2 cellular contexts compared by ENCODE assay signal in the genomic region with DNA sequence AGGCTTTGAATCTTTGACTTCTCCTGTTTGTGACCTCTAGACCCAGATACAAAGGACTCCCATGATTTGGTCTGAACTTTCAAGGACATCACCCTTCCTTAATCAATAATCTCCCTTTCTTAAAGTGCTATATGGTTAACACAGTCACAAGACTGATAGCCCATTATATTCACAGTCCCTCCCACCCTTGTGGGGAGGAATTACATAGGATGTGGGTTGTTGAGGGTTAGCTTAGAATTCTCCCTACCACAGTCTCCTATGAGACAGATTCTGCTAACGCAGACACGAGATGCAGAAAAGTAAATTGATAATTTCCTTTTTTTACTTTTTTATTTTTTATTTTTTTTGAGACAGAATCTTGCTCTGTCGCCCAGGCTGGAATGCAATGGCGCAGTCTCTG. TPM values are rescaled to one million over a fixed set of nuclear protein-coding genes. Genes with fewer than 3 reads are reported as not detected.
"Had no signal": no experiment of that assay in that cellular context is flagged by ENCODE, and none has a peak within 500 bp of the region (broad histone marks: within the 10 kb centered on the region; RNA-seq: fewer than 3 reads in every experiment).

No MANE protein-coding gene starts in this region.

RNA-seq across cellular contexts. Expression of gene CFC1B, which starts 33.2 kb away (rescaled TPM):
- total RNA-seq: G401, GM12878 had no signal

RNA-seq across cellular contexts. Expression of gene POTEI, which starts 45.0 kb away (rescaled TPM):
- total RNA-seq: G401 had no signal

RNA-seq across cellular contexts. Expression of gene CFC1, which starts 45.2 kb away (rescaled TPM):
- total RNA-seq: G401, GM12878 had no signal

RNA-seq across cellular contexts. Expression of gene POTEJ, which starts 57.1 kb away (rescaled TPM):
- total RNA-seq: G401, GM12878 had no signal
